12 cellular contexts compared by ENCODE assay signal in the genomic region with DNA sequence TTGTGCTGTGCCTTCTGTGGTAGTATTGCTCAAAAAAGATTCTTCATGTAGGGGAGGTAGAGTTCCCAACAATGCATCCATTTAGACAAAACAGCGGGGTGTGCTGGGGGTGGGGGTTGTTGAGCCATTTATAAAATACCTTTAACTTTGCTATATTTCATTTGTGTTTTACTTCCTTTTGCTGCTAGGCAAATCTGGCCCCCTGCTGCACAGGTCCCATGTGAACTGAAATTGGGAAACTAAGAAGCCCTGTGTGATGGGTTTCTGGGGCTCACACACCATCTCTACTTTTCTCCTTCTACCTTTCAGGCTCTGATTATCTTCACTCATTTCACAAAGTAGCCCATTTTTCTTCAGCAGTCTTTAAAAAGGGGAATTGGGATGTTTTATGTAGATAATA.
"Had no signal": no experiment of that assay in that cellular context is flagged by ENCODE, and none has a peak within 500 bp of the region (broad histone marks: within the 10 kb centered on the region; RNA-seq: fewer than 3 reads in every experiment).

No MANE protein-coding gene starts in this region.

- H3K36me3 Mint-ChIP-seq: activated CD4-positive, alpha-beta memory T cell treated with anti-CD3 and anti-CD28 coated beads for 36 hours; neural progenitor cell had no signal

- DNase-seq: activated CD4-positive, alpha-beta memory T cell treated with anti-CD3 and anti-CD28 coated beads for 36 hours; activated naive CD8-positive, alpha-beta T cell treated with anti-CD3 and anti-CD28 coated beads, Interleukin-2, amount 10 ng/mL, durations not matched to agents 7 days and 5 days; activated T-cell treated with anti-CD3 and anti-CD28 coated beads, Interleukin-2, amount 50 U/mL, for 72 hours; anterior cingulate cortex; dermis blood vessel endothelial cell; ovary; stimulated activated CD4-positive, alpha-beta T cell treated with anti-CD3 and anti-CD28 coated beads, Interleukin-12 subunit alpha, Interleukin-12 subunit beta, amount 100 ng/mL, for 4 hours; upper lobe of right lung had no signal

- H3K9me3 Mint-ChIP-seq: activated CD4-positive, alpha-beta memory T cell treated with anti-CD3 and anti-CD28 coated beads for 36 hours; stimulated activated naive CD8-positive, alpha-beta T cell treated with anti-CD3 and anti-CD28 coated beads, Interleukin-15, Interleukin-2, amounts not matched to agents 100 ng/mL and 50 ng/mL, for 24 hours had no signal

- H3K4me3 Mint-ChIP-seq: activated CD4-positive, alpha-beta memory T cell treated with anti-CD3 and anti-CD28 coated beads for 36 hours; activated naive CD8-positive, alpha-beta T cell treated with anti-CD3 and anti-CD28 coated beads, Interleukin-2, amount 10 ng/mL, durations not matched to agents 7 days and 5 days; activated T-cell treated with anti-CD3 and anti-CD28 coated beads, Interleukin-2, amount 50 U/mL, for 72 hours; neural progenitor cell; stimulated activated naive CD8-positive, alpha-beta T cell treated with anti-CD3 and anti-CD28 coated beads, Interleukin-15, Interleukin-2, amounts not matched to agents 100 ng/mL and 50 ng/mL, for 24 hours had no signal

- H3K27ac Mint-ChIP-seq: activated CD4-positive, alpha-beta memory T cell treated with anti-CD3 and anti-CD28 coated beads for 36 hours; activated naive CD8-positive, alpha-beta T cell treated with anti-CD3 and anti-CD28 coated beads, Interleukin-2, amount 10 ng/mL, durations not matched to agents 7 days and 5 days; activated T-cell treated with anti-CD3 and anti-CD28 coated beads, Interleukin-2, amount 50 U/mL, for 72 hours; neural progenitor cell; stimulated activated naive CD8-positive, alpha-beta T cell treated with anti-CD3 and anti-CD28 coated beads, Interleukin-15, Interleukin-2, amounts not matched to agents 100 ng/mL and 50 ng/mL, for 24 hours had no signal

- H3K4me3 ChIP-seq: breast epithelium, gastroesophageal sphincter, neural progenitor cell, ovary, upper lobe of right lung had no signal

- ATAC-seq: activated T-cell treated with anti-CD3 and anti-CD28 coated beads, Interleukin-2, amount 50 U/mL, for 72 hours; gastroesophageal sphincter; upper lobe of right lung had no signal

- H3K27me3 Mint-ChIP-seq: activated CD4-positive, alpha-beta memory T cell treated with anti-CD3 and anti-CD28 coated beads for 36 hours; activated naive CD8-positive, alpha-beta T cell treated with anti-CD3 and anti-CD28 coated beads, Interleukin-2, amount 10 ng/mL, durations not matched to agents 7 days and 5 days; stimulated activated naive CD8-positive, alpha-beta T cell treated with anti-CD3 and anti-CD28 coated beads, Interleukin-15, Interleukin-2, amounts not matched to agents 100 ng/mL and 50 ng/mL, for 24 hours had no signal
